In genomic region chr16:29294951-29295795, GRCh38 we compare ENCODE assay signal across 8 cellular contexts.
DNase-seq lines count a peak whose midpoint lies in the region; ATAC-seq, FAIRE-seq and TF ChIP-seq lines count a peak whose summit lies in the region.
"Not testable (repeated sequence)": the region's sequence is repeated elsewhere in the genome, so short reads cannot be mapped to it uniquely, and the experiment has no call there.

No MANE protein-coding gene starts in this region.

- DNase-seq in H9; left ventricle myocardium inferior; HepG2 (ENCODE audit: low spot score); nephron progenitor cell; type B pancreatic cell (ENCODE audit: extremely low spot score, unreplicated experiment): not testable (repeated sequence)
- DNase-seq in NAMALWA (ENCODE audit: low spot score) (peak; percentile 19), posterior vena cava (ENCODE audit: low spot score) (peak; percentile 32)
- peak; percentile 17 for DNase-seq in activated naive CD8-positive, alpha-beta T cell treated with anti-CD3 and anti-CD28 coated beads, Interleukin-2, amount 10 ng/mL, durations not matched to agents 7 days and 5 days

- TF ChIP-seq CTCF in H9 (conservative IDR thresholded peaks at IDR 0.05); left ventricle myocardium inferior (IDR thresholded peaks at IDR 0.05; ENCODE audit: borderline replicate concordance); HepG2 (CRISPR knock-in tag; IDR thresholded peaks at IDR 0.05); nephron progenitor cell (IDR thresholded peaks at IDR 0.05); type B pancreatic cell (conservative IDR thresholded peaks at IDR 0.05): not testable (repeated sequence)

- not testable (repeated sequence) for H3K79me2 ChIP-seq in H9 (ENCODE audit: insufficient read depth, low read length); HepG2 (ENCODE audit: insufficient read depth, low read length)

- not testable (repeated sequence) for H3K18ac ChIP-seq in H9 (ENCODE audit: insufficient read length, low read depth, low read length)

- TF ChIP-seq POLR2A in HepG2 (IDR thresholded peaks at IDR 0.05; ENCODE audit: insufficient read depth in 1 of 2, low read depth in 2 of 2, low read length in 2 of 2) = not testable (repeated sequence)

- H2AFZ ChIP-seq in H9 (ENCODE audit: low read length); HepG2 (ENCODE audit: low read length): not testable (repeated sequence)

- not testable (repeated sequence) for H3K56ac ChIP-seq in H9 (ENCODE audit: insufficient read length, low read depth, low read length)

- not testable (repeated sequence) for H3K14ac ChIP-seq in H9 (ENCODE audit: insufficient read depth, low read length)

- not testable (repeated sequence) for H3K4me2 ChIP-seq in H9 (ENCODE audit: insufficient read depth, insufficient read length, low read length); HepG2 (ENCODE audit: low read depth, low read length)

- not testable (repeated sequence) for ATAC-seq in activated naive CD8-positive, alpha-beta T cell treated with anti-CD3 and anti-CD28 coated beads, Interleukin-2, amount 10 ng/mL, durations not matched to agents 7 days and 5 days (ENCODE audit: low read depth); HepG2

- not testable (repeated sequence) for H2BK12ac ChIP-seq in H9 (ENCODE audit: insufficient read length, low read depth, low read length)

- not testable (repeated sequence) for H3K27me3 ChIP-seq in H9 (ENCODE audit: insufficient read depth, low read length); left ventricle myocardium inferior (ENCODE audit: low read depth); HepG2 (ENCODE audit: control insufficient read depth in 1 of 2, insufficient read depth in 2 of 2, low read length in 2 of 2)

- H3K36me3 Mint-ChIP-seq in H9 (ENCODE audit: insufficient read depth in 1 of 3, low read depth in 3 of 3); activated naive CD8-positive, alpha-beta T cell treated with anti-CD3 and anti-CD28 coated beads, Interleukin-2, amount 10 ng/mL, durations not matched to agents 7 days and 5 days; nephron progenitor cell (ENCODE audit: low read depth); type B pancreatic cell: not testable (repeated sequence)

- not testable (repeated sequence) for H3K23me2 ChIP-seq in H9 (ENCODE audit: insufficient read length, low read depth, low read length, poor library complexity, severe bottlenecking)

- intact Hi-C loops in left ventricle myocardium inferior (cut with micrococcal nuclease); HepG2 (cut with micrococcal nuclease; ENCODE audit: unreplicated experiment): not testable (repeated sequence)
- intact Hi-C loops in posterior vena cava (cut with DNase I) = loop anchor here in 1 of 2 donors (5.0 kb wide), 1 partner anchor 802 kb away; the partner anchor contains the start of gene YPEL3

- WGBS in H9 (ENCODE audit: extremely low coverage, insufficient read length, low lambda C conversion rate) = no CpG with 5 or more reads among the region's 21 CpGs
- 71% methylated on average over 20 of the region's 21 CpGs for WGBS in HepG2 (ENCODE audit: low lambda C conversion rate)

- not testable (repeated sequence) for H3K9me3 ChIP-seq in H9 (ENCODE audit: control insufficient read depth, low read depth, low read length); left ventricle myocardium inferior (replicated peaks); HepG2 (ENCODE audit: low read length)

- H3K4me1 ChIP-seq in H9 (ENCODE audit: insufficient read depth, low read length) = not testable (repeated sequence)
- peaks cover 48% of the 10 kb centered on the region for H3K4me1 ChIP-seq in left ventricle myocardium inferior
- H3K4me1 ChIP-seq in HepG2 (ENCODE audit: insufficient read depth, low read length) = peaks cover 66% of the 10 kb centered on the region

- not testable (repeated sequence) for H4K20me1 ChIP-seq in H9 (ENCODE audit: control insufficient read depth, insufficient read depth, insufficient read length); HepG2 (ENCODE audit: insufficient read depth, low read length)

- not testable (repeated sequence) for H4K91ac ChIP-seq in H9 (ENCODE audit: insufficient read length, low read depth, low read length)

- peak overlapping the region; percentile 63 for H3K4me3 ChIP-seq in left ventricle myocardium inferior
- H3K4me3 ChIP-seq in HepG2 (replicated peaks in 1 of 3; ENCODE audit: insufficient read depth in 1 of 3, low read depth in 2 of 3, low read length in 3 of 3) = not testable (repeated sequence)

- H3K23ac ChIP-seq in H9 (ENCODE audit: insufficient read length, low read depth, low read length) = not testable (repeated sequence)

- H3K27ac ChIP-seq in H9 (ENCODE audit: insufficient read length, low read depth, low read length); HepG2 (ENCODE audit: extremely low read length, insufficient read depth, low read length): not testable (repeated sequence)
- peak overlapping the region; percentile 90 for H3K27ac ChIP-seq in left ventricle myocardium inferior (replicated peaks)

- not testable (repeated sequence) for H3K9ac ChIP-seq in H9 (ENCODE audit: extremely low read depth, insufficient read length, low read length); HepG2 (ENCODE audit: insufficient read depth, low read depth, low read length)

- not testable (repeated sequence) for BruUV-seq in HepG2 (replicated peaks; lab: Mats Ljungman, UMichigan)

- FAIRE-seq in HepG2 (lab: Jason Lieb, UNC) = not testable (repeated sequence)

- H2BK20ac ChIP-seq in H9 (ENCODE audit: low read depth, low read length, poor library complexity, severe bottlenecking) = not testable (repeated sequence)

- POLR2A ChIA-PET in activated naive CD8-positive, alpha-beta T cell treated with anti-CD3 and anti-CD28 coated beads, Interleukin-2, amount 10 ng/mL, durations not matched to agents 7 days and 5 days (lab: Charles Lee); HepG2 (lab: Yijun Ruan, JAX): not testable (repeated sequence)

- H3K36me3 ChIP-seq in left ventricle myocardium inferior; HepG2 (replicated peaks in 1 of 2; ENCODE audit: control insufficient read depth in 1 of 2, insufficient read depth in 2 of 2, low read length in 2 of 2): not testable (repeated sequence)

- H4K5ac ChIP-seq in H9 (ENCODE audit: insufficient read length, low read depth, low read length) = not testable (repeated sequence)

- H2BK15ac ChIP-seq in H9 (ENCODE audit: low read depth, low read length) = not testable (repeated sequence)

- peaks cover 8 to 12% of the 10 kb centered on the region in 2 experiments for H3K4me1 Mint-ChIP-seq in H9
- H3K4me1 Mint-ChIP-seq in activated naive CD8-positive, alpha-beta T cell treated with anti-CD3 and anti-CD28 coated beads, Interleukin-2, amount 10 ng/mL, durations not matched to agents 7 days and 5 days; type B pancreatic cell (ENCODE audit: unreplicated experiment): not testable (repeated sequence)
- peaks cover 44% of the 10 kb centered on the region for H3K4me1 Mint-ChIP-seq in nephron progenitor cell

- H4K8ac ChIP-seq in H9 (replicated peaks; ENCODE audit: insufficient read length, low read depth, low read length) = not testable (repeated sequence)

- not testable (repeated sequence) for H2AK5ac ChIP-seq in H9 (ENCODE audit: insufficient read length, low read length)

- not testable (repeated sequence) for H2BK5ac ChIP-seq in H9 (ENCODE audit: insufficient read length, low read length)

- not testable (repeated sequence) for H3K4me3 Mint-ChIP-seq in H9; activated naive CD8-positive, alpha-beta T cell treated with anti-CD3 and anti-CD28 coated beads, Interleukin-2, amount 10 ng/mL, durations not matched to agents 7 days and 5 days; nephron progenitor cell; type B pancreatic cell

- peak overlapping the region in 2 of 3 experiments; percentile 10 to 84; a peak in 2 of 7 replicates for H3K27ac Mint-ChIP-seq in H9
- not testable (repeated sequence) for H3K27ac Mint-ChIP-seq in activated naive CD8-positive, alpha-beta T cell treated with anti-CD3 and anti-CD28 coated beads, Interleukin-2, amount 10 ng/mL, durations not matched to agents 7 days and 5 days
- peak overlapping the region; percentile 89 for H3K27ac Mint-ChIP-seq in nephron progenitor cell
- H3K27ac Mint-ChIP-seq in type B pancreatic cell = peak overlapping the region; percentile 39

- not testable (repeated sequence) for H3K9me3 Mint-ChIP-seq in H9; activated naive CD8-positive, alpha-beta T cell treated with anti-CD3 and anti-CD28 coated beads, Interleukin-2, amount 10 ng/mL, durations not matched to agents 7 days and 5 days; nephron progenitor cell; type B pancreatic cell

- not testable (repeated sequence) for H3K4ac ChIP-seq in H9 (ENCODE audit: low read depth, low read length)

- CTCF ChIA-PET in HepG2 (lab: Yijun Ruan, JAX; ENCODE audit: low intra/inter-chr PET ratio, low total read pairs) = not testable (repeated sequence)

- not testable (repeated sequence) for H3K27me3 Mint-ChIP-seq in H9 (ENCODE audit: low read depth); activated naive CD8-positive, alpha-beta T cell treated with anti-CD3 and anti-CD28 coated beads, Interleukin-2, amount 10 ng/mL, durations not matched to agents 7 days and 5 days; nephron progenitor cell (ENCODE audit: low read depth, poor library complexity); type B pancreatic cell

- in situ Hi-C loops in HepG2 (cut with HindIII; ENCODE audit: extremely low pct_ligation_motif_present, low pct_unique_long_range_greater_than_20kb) = not testable (repeated sequence)

- TF ChIP-seq RAD21 in HepG2 (CRISPR knock-in tag; IDR thresholded peaks at IDR 0.05) = not testable (repeated sequence)

- not testable (repeated sequence) for H3T11ph ChIP-seq in H9 (ENCODE audit: low read length)

- not testable (repeated sequence) for H2BK120ac ChIP-seq in H9 (ENCODE audit: low read depth, low read length, poor library complexity, severe bottlenecking)

- not testable (repeated sequence) for H3K79me1 ChIP-seq in H9 (ENCODE audit: insufficient read depth, low read depth, low read length, poor library complexity, severe bottlenecking)

- TF ChIP-seq EP300 in HepG2 (IDR thresholded peaks at IDR 0.05; ENCODE audit: low read depth in 2 of 2, low read length in 2 of 2); HepG2 (CRISPR knock-in tag; IDR thresholded peaks at IDR 0.05; ENCODE audit: borderline replicate concordance): not testable (repeated sequence)
